In the genomic region with DNA sequence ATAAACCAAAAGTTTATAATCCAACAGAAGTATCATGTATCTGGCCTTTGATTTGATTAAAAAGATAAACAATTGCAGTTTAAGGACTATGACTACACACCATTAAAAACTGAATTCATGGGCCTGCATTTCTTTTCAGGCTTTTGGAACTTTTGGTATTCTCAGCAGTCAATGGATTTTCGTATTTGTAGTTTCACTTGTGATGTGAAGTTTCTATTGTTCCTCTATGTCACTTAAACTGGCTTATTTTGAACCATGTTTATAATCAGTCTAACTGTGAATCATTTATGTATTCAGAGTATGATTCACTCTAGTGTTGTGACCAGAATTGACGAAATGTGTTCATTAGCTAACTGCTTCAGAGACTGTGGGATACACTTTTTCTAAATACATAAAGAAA, we compare ENCODE assay signal across 10 cellular contexts.
DNase-seq lines count a peak whose midpoint lies in the region; ATAC-seq and TF ChIP-seq lines count a peak whose summit lies in the region.
"Had no signal": no experiment of that assay in that cellular context is flagged by ENCODE, and none has a peak within 500 bp of the region (broad histone marks: within the 10 kb centered on the region; RNA-seq: fewer than 3 reads in every experiment).

No MANE protein-coding gene starts in this region.

- peaks cover 19% of the 10 kb centered on the region for H3K4me1 ChIP-seq in PC-3 (ENCODE audit: insufficient read depth, low read length)

- H3K9ac ChIP-seq in PC-3 (ENCODE audit: low read length) = peak overlapping the region; percentile 40

- no peaks in the 10 kb centered on the region for H3K79me2 ChIP-seq in PC-3 (ENCODE audit: low read length)

- TF ChIP-seq CTCF in PC-3 (conservative IDR thresholded peaks at IDR 0.05; ENCODE audit: low read depth, low read length) = no peak

- no peaks in the 10 kb centered on the region for H3K9me2 ChIP-seq in PC-3 (replicated peaks; ENCODE audit: low read length)

- no peaks in the 10 kb centered on the region for H3K27me3 ChIP-seq in PC-3 (ENCODE audit: low read length)
- H3K27me3 ChIP-seq: heart left ventricle had no signal

- peak; percentile 92 for DNase-seq in PC-3
- DNase-seq in foreskin melanocyte = peak; percentile 60
- DNase-seq in NCI-H2196 (lab: John Stamatoyannopoulos, UW; ENCODE audit: unreplicated experiment) = no peak
- DNase-seq in NCI-H526 (lab: John Stamatoyannopoulos, UW) = no peak
- DNase-seq: H9, heart left ventricle, T1000 had no signal

- H3K4me2 ChIP-seq in PC-3 (ENCODE audit: low read length) = peak overlapping the region; percentile 82

- POLR2A ChIA-PET in PC-3 (lab: Charles Lee; ENCODE audit: unreplicated experiment) = interaction anchor here (0.5 kb wide), 1 partner anchor 665 kb away, joined by 3 read pairs; a partner anchor contains a TSS

- ATAC-seq in GM18505 (IDR thresholded peaks at IDR 0.05; ENCODE audit: unreplicated experiment) (peak; percentile 70), GM21717 (IDR thresholded peaks at IDR 0.05; ENCODE audit: unreplicated experiment) (peak; percentile 61), PC-3 (peak; percentile 96), HG03159 (IDR thresholded peaks at IDR 0.05; ENCODE audit: unreplicated experiment) (no peak)
- ATAC-seq: heart left ventricle had no signal

- H4K20me1 ChIP-seq in PC-3 (ENCODE audit: low read length) = no peaks in the 10 kb centered on the region

- no peaks in the 10 kb centered on the region; the same call in 1 of the 2 replicates for H3K36me3 ChIP-seq in PC-3 (ENCODE audit: low read depth, low read length)

- intact Hi-C loops in PC-3 (cut with micrococcal nuclease) = loop anchor here (1.0 kb wide), 1 partner anchor 21 kb away; no protein-coding TSS in a partner anchor

- no TSS peak for BruUV-seq in PC-3 (replicated peaks; lab: Mats Ljungman, UMichigan)

- peak overlapping the region; percentile 20; the same call in 1 of the 2 replicates for H2AFZ ChIP-seq in PC-3 (ENCODE audit: low read length)

- H3K27ac ChIP-seq in PC-3 (ENCODE audit: low read length) = peak overlapping the region; percentile 74
- H3K27ac ChIP-seq: heart left ventricle had no signal

- no peak for TF ChIP-seq POLR2A in GM18505 (IDR thresholded peaks at IDR 0.05; ENCODE audit: borderline replicate concordance, extremely low read depth, insufficient read depth, insufficient read length)

- CTCF ChIA-PET in PC-3 (lab: Charles Lee) = no interaction called here

- H3K9me3 ChIP-seq in PC-3 (ENCODE audit: low read length) = no peaks in the 10 kb centered on the region
- H3K9me3 ChIP-seq: heart left ventricle had no signal

- H3F3A ChIP-seq in PC-3 (ENCODE audit: low read length, unreplicated experiment) = peaks cover 5% of the 10 kb centered on the region

- peak overlapping the region; percentile 52 for H3K4me3 ChIP-seq in PC-3 (ENCODE audit: low read length)
- H3K4me3 ChIP-seq: heart left ventricle had no signal

Comparison
In these comparisons a context has a peak if more than half of its experiments do, and no peak if none do; other contexts are left out.
1. DNase-seq: peak in PC-3 (single experiment) and foreskin melanocyte (single experiment); none in NCI-H2196 (single experiment) and NCI-H526 (0 of 2).